ENCODE assay signal across 20 cellular contexts in genomic region chr12:106866426-106867080, GRCh38.
"Had no signal": no experiment of that assay in that cellular context is flagged by ENCODE, and none has a peak within 500 bp of the region (broad histone marks: within the 10 kb centered on the region; RNA-seq: fewer than 3 reads in every experiment).

No MANE protein-coding gene starts in this region.

- H3K27me3 ChIP-seq: colonic mucosa, heart right ventricle, neutrophil, right lobe of liver, spleen had no signal

- DNase-seq: activated CD4-positive, alpha-beta T cell treated with anti-CD3 and anti-CD28 coated beads, Interleukin-2, amount 10 ng/mL, durations not matched to agents 24 days and 14 days; activated CD4-positive, CD25-positive, alpha-beta regulatory T cell; activated CD8-positive, alpha-beta memory T cell treated with anti-CD3 and anti-CD28 coated beads, Interleukin-2, amount 50 U/mL, for 4 hours; activated naive CD4-positive, alpha-beta T cell treated with anti-CD3 and anti-CD28 coated beads for 36 hours; activated T-cell treated with anti-CD3 and anti-CD28 coated beads, Interleukin-2, amount 50 U/mL, for 4 hours; aorta; caudate nucleus; colonic mucosa; heart right ventricle; immature natural killer cell; right lobe of liver; spleen; stimulated activated CD4-positive, alpha-beta T cell treated with anti-CD3 and anti-CD28 coated beads, Interleukin-4, amount 100 ng/mL, for 4 hours; stimulated activated naive B cell treated with anti-CD40 and anti-IgM and Interleukin-4, amounts not matched to agents 10 μg/mL and 1 μg/mL and 100 μg/mL, for 72 hours; T-helper 1 cell; T1000 had no signal

- H3K4me3 ChIP-seq: colonic mucosa, heart right ventricle, right lobe of liver, spleen, thoracic aorta had no signal

- H3K36me3 ChIP-seq: colonic mucosa, neutrophil, right lobe of liver, thoracic aorta had no signal

- H3K9ac ChIP-seq: parathyroid adenoma had no signal

- ATAC-seq: activated T-cell treated with anti-CD3 and anti-CD28 coated beads, Interleukin-2, amount 50 U/mL, for 4 hours; heart right ventricle; natural killer cell treated with Interleukin-12 subunit alpha and Interleukin-12 subunit beta and Interleukin-15 and Interleukin-18, amount 100 ng/mL, for 72 hours; right lobe of liver; stimulated activated naive B cell treated with anti-CD40 and anti-IgM and Interleukin-4, amounts not matched to agents 10 μg/mL and 1 μg/mL and 100 μg/mL, for 72 hours had no signal

- H3K9me3 ChIP-seq: colonic mucosa, heart right ventricle, neutrophil, right lobe of liver, spleen, thoracic aorta had no signal

- H3K4me1 ChIP-seq: colonic mucosa, parathyroid adenoma, spleen had no signal
